17 cellular contexts compared by ENCODE assay signal in genomic region chr14:68110989-68111704, GRCh38.
A peak's percentile ranks its signal among the peaks of the same experiment; 100 is the strongest.
DNase-seq lines count a peak whose midpoint lies in the region; ATAC-seq, FAIRE-seq and TF ChIP-seq lines count a peak whose summit lies in the region.
"Had no signal": no experiment of that assay in that cellular context is flagged by ENCODE, and none has a peak within 500 bp of the region (broad histone marks: within the 10 kb centered on the region; RNA-seq: fewer than 3 reads in every experiment).

No MANE protein-coding gene starts in this region.

- WGBS in A549 (ENCODE audit: missing lambda C conversion rate): 56% methylated on average over 4 of the region's 4 CpGs

- ATAC-seq in A549 (no peak), natural killer cell (peak; percentile 55 to 79 (median 72)), HG02981 (IDR thresholded peaks at IDR 0.05; ENCODE audit: unreplicated experiment) (no peak)
- ATAC-seq: stimulated activated naive CD8-positive, alpha-beta T cell treated with anti-CD3 and anti-CD28 coated beads, Interleukin-15, Interleukin-2, amounts not matched to agents 100 U/mL and 50 U/mL, for 24 hours had no signal

- peak overlapping the region; percentile 39; the same call in 2 of the 3 replicates for H3K4me2 ChIP-seq in A549
- peak overlapping the region; percentile 48 for H3K4me2 ChIP-seq in Loucy (ENCODE audit: low read depth, low read length, poor library complexity, severe bottlenecking)

- TF ChIP-seq POLR2A in A549 (IDR thresholded peaks at IDR 0.05; ENCODE audit: low read length): no peak

- CTCF ChIA-PET in A549 (lab: Yijun Ruan, JAX): no interaction called here

- H3K27ac ChIP-seq in A549: peak overlapping the region; percentile 11 to 62; a peak in 5 of 6 replicates
- H3K27ac ChIP-seq: HL-60, right atrium auricular region, WERI-Rb-1 had no signal

- DNase-seq in A549 (ENCODE audit: low read depth in 1 of 2, low spot score in 1 of 2) (no peak), adipocyte (ENCODE audit: low read depth) (no peak), natural killer cell (no peak), anterior cingulate cortex (lab: John Stamatoyannopoulos, UW) (no peak), GDM1 (lab: John Stamatoyannopoulos, UW) (no peak), HTR-8/SVneo (ENCODE audit: insufficient read length, low spot score) (no peak)
- DNase-seq: activated naive CD8-positive, alpha-beta T cell treated with anti-CD3 and anti-CD28 coated beads for 36 hours; OCI-M1; stimulated activated naive CD8-positive, alpha-beta T cell treated with anti-CD3 and anti-CD28 coated beads, Interleukin-15, Interleukin-2, amounts not matched to agents 100 U/mL and 50 U/mL, for 24 hours; SW 1271 had no signal

- no peaks in the 10 kb centered on the region for H3K36me3 Mint-ChIP-seq in natural killer cell
- H3K36me3 Mint-ChIP-seq: activated naive CD8-positive, alpha-beta T cell treated with anti-CD3 and anti-CD28 coated beads for 36 hours had no signal

- H3F3A ChIP-seq in Loucy (ENCODE audit: low read depth): no peaks in the 10 kb centered on the region; the same call in 1 of the 2 replicates

- peaks cover 31 to 33% of the 10 kb centered on the region in 2 donors for H3K4me1 Mint-ChIP-seq in natural killer cell

- no peak for FAIRE-seq in A549 (lab: Jason Lieb, UNC)
- no peak for FAIRE-seq in HTR-8/SVneo (lab: Jason Lieb, UNC)
- FAIRE-seq: endothelial cell of umbilical vein had no signal

- TF ChIP-seq EP300 in A549 (IDR thresholded peaks at IDR 0.05): no peak

- no peaks in the 10 kb centered on the region for H3K79me2 ChIP-seq in Loucy (ENCODE audit: insufficient read depth, low read length)

- H2AFZ ChIP-seq in Loucy (ENCODE audit: low read length): no peak overlapping the region

- H3K9me3 Mint-ChIP-seq in natural killer cell: no peaks in the 10 kb centered on the region
- H3K9me3 Mint-ChIP-seq: activated naive CD8-positive, alpha-beta T cell treated with anti-CD3 and anti-CD28 coated beads for 36 hours; central memory CD8-positive, alpha-beta T cell had no signal

- H3K36me3 ChIP-seq in Loucy (ENCODE audit: insufficient read depth, low read length) (no peaks in the 10 kb centered on the region), adipocyte (ENCODE audit: control insufficient read depth, insufficient read depth, low read length, severe bottlenecking) (no peaks in the 10 kb centered on the region)
- H3K36me3 ChIP-seq: right atrium auricular region, WERI-Rb-1 had no signal

- intact Hi-C loops in natural killer cell (cut with micrococcal nuclease): no loop called here

- TF ChIP-seq RAD21 in A549 (conservative IDR thresholded peaks at IDR 0.05 in 1 of 2, IDR thresholded peaks at IDR 0.05 in 1 of 2): no peak

- no peak overlapping the region for H3K4me3 ChIP-seq in A549
- H3K4me3 ChIP-seq in Loucy (ENCODE audit: low read length, poor library complexity, severe bottlenecking): peak overlapping the region; percentile 20
- peak overlapping the region; percentile 29 for H3K4me3 ChIP-seq in adipocyte (ENCODE audit: low read length)
- H3K4me3 ChIP-seq: right atrium auricular region had no signal

- H3K9me3 ChIP-seq in A549: no peaks in the 10 kb centered on the region; the same call in 2 of the 3 replicates
- H3K9me3 ChIP-seq in Loucy (ENCODE audit: insufficient read depth, low read depth, low read length): no peaks in the 10 kb centered on the region
- H3K9me3 ChIP-seq in adipocyte (ENCODE audit: control insufficient read depth, low read length): no peaks in the 10 kb centered on the region
- H3K9me3 ChIP-seq: right atrium auricular region had no signal

- H3K4me3 Mint-ChIP-seq in natural killer cell: no peak overlapping the region
- H3K4me3 Mint-ChIP-seq: activated naive CD8-positive, alpha-beta T cell treated with anti-CD3 and anti-CD28 coated beads for 36 hours; central memory CD8-positive, alpha-beta T cell had no signal

- H3K9me2 ChIP-seq in Loucy (replicated peaks; ENCODE audit: low read depth, low read length): no peaks in the 10 kb centered on the region

- no peaks in the 10 kb centered on the region for H3K27me3 Mint-ChIP-seq in natural killer cell (ENCODE audit: low read depth in 2 of 2)
- H3K27me3 Mint-ChIP-seq: activated naive CD8-positive, alpha-beta T cell treated with anti-CD3 and anti-CD28 coated beads for 36 hours; central memory CD8-positive, alpha-beta T cell had no signal

- H3K9ac ChIP-seq in Loucy (ENCODE audit: low read depth, low read length, poor library complexity, severe bottlenecking): peak overlapping the region; percentile 41
- H3K9ac ChIP-seq in adipocyte (ENCODE audit: low read length): peak overlapping the region; percentile 37

- no peaks in the 10 kb centered on the region for H4K20me1 ChIP-seq in Loucy (ENCODE audit: insufficient read depth, low read length, poor library complexity, severe bottlenecking)

- H3K27ac Mint-ChIP-seq in natural killer cell: peak overlapping the region; percentile 56 to 68
- H3K27ac Mint-ChIP-seq: activated naive CD8-positive, alpha-beta T cell treated with anti-CD3 and anti-CD28 coated beads for 36 hours had no signal

- TF ChIP-seq CTCF in A549 (IDR thresholded peaks at IDR 0.05) (no peak), Loucy (conservative IDR thresholded peaks at IDR 0.05; ENCODE audit: low read length) (no peak), natural killer cell (IDR thresholded peaks at IDR 0.05) (no peak)

- peaks cover 16% of the 10 kb centered on the region for H3K4me1 ChIP-seq in A549
- peaks cover 46% of the 10 kb centered on the region for H3K4me1 ChIP-seq in Loucy (ENCODE audit: insufficient read depth, low read length, poor library complexity, severe bottlenecking)
- H3K4me1 ChIP-seq in adipocyte (ENCODE audit: control insufficient read depth, insufficient read depth, low read length): peaks cover 16% of the 10 kb centered on the region
- H3K4me1 ChIP-seq: right atrium auricular region had no signal

- H3K27me3 ChIP-seq in Loucy (ENCODE audit: insufficient read depth, low read length, poor library complexity, severe bottlenecking) (no peaks in the 10 kb centered on the region), adipocyte (replicated peaks; ENCODE audit: control insufficient read depth, insufficient read depth, low read length) (no peaks in the 10 kb centered on the region)
- H3K27me3 ChIP-seq: right atrium auricular region had no signal

- POLR2A ChIA-PET in A549 (lab: Yijun Ruan, JAX): no interaction called here

TF ChIP-seq in A549, 52 proteins besides CTCF, POLR2A, EP300 and RAD21 (continues in another document):
- no peak for TF ChIP-seq KDM5A (IDR thresholded peaks at IDR 0.05)
- no peak for TF ChIP-seq HMGXB4 (CRISPR knock-in tag; IDR thresholded peaks at IDR 0.05; ENCODE audit: borderline replicate concordance)
- no peak for TF ChIP-seq CBX8 (IDR thresholded peaks at IDR 0.05)
- TF ChIP-seq ESRRA (IDR thresholded peaks at IDR 0.05; ENCODE audit: borderline replicate concordance, low read length): no peak
- TF ChIP-seq HOXA7 (CRISPR knock-in tag; IDR thresholded peaks at IDR 0.05): no peak
- no peak for TF ChIP-seq CHD4 (IDR thresholded peaks at IDR 0.05; ENCODE audit: borderline replicate concordance)
- no peak for TF ChIP-seq HES2 (IDR thresholded peaks at IDR 0.05)
- no peak for TF ChIP-seq RFX5 (IDR thresholded peaks at IDR 0.05)
- no peak for TF ChIP-seq SMC3 (IDR thresholded peaks at IDR 0.05)
- TF ChIP-seq FOSB (CRISPR knock-in tag; IDR thresholded peaks at IDR 0.05): no peak
- TF ChIP-seq ATOH8 (CRISPR knock-in tag; IDR thresholded peaks at IDR 0.05; ENCODE audit: low read depth): no peak

Comparison
In these comparisons a context has a peak if more than half of its experiments do, and no peak if none do; other contexts are left out.
1. ATAC-seq: peak in natural killer cell (3 of 3); none in A549 (0 of 2) and HG02981 (single experiment).